Comparison of ENCODE assay signal across 7 cellular contexts in the genomic region with DNA sequence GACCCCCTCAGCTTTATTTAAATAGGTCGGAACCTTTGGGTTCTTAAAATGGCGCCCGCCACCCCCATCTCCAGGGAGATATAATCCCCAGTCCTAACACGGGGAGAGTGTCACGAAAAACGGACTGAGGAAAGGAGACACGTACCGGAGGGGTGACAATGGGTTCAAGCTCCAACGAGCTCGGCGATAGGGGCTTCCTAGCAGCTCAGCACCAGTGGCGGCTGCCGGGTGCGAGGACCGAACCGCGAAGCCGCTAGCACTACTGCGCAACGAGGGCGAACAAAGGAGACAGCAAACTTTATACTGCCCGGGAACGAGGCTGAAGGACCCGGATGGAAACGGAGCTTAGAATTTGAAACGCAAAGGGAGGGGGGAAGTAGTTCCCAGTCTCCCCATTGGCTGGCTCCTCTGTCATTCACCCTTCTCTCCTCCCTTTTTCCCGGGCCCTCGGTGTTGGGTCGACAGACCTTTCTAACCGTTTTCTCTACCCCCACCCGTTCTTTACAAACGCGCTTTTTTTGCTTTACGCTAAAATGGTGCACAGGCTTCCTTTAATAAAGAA. TPM values are rescaled to one million over a fixed set of nuclear protein-coding genes. Genes with fewer than 3 reads are reported as not detected.
DNase-seq lines count a peak whose midpoint lies in the region; ATAC-seq, FAIRE-seq and TF ChIP-seq lines count a peak whose summit lies in the region.

A gene (minus strand): TSS at position 274 of the 562 bp plus-strand sequence. CDS start 1,298 bp downstream, outside the sequence.

- peaks cover 30% of the 10 kb centered on the region for H4K20me1 ChIP-seq in astrocyte (ENCODE audit: insufficient read depth, low read length)
- H4K20me1 ChIP-seq in hepatocyte (ENCODE audit: insufficient read depth, poor library complexity, severe bottlenecking) = peaks cover 23% of the 10 kb centered on the region

- H3K36me3 ChIP-seq in astrocyte (ENCODE audit: insufficient read depth, low read length) (peaks cover 6% of the 10 kb centered on the region), hepatocyte (replicated peaks; ENCODE audit: insufficient read depth, low read depth) (no peaks in the 10 kb centered on the region)

- H3K27me3 ChIP-seq in astrocyte (ENCODE audit: insufficient read depth, low read length) (no peaks in the 10 kb centered on the region), hepatocyte (no peaks in the 10 kb centered on the region)

- peaks cover 4% of the 10 kb centered on the region for H3K4me1 Mint-ChIP-seq in astrocyte (ENCODE audit: low read depth, unreplicated experiment)

- H3K9me3 ChIP-seq in astrocyte (ENCODE audit: insufficient read depth, low read depth, low read length) (no peaks in the 10 kb centered on the region), hepatocyte (ENCODE audit: low read depth) (no peaks in the 10 kb centered on the region)

- 53% methylated on average over 34 of the region's 34 CpGs for WGBS in hepatocyte (ENCODE audit: low lambda C conversion rate, missing lambda C conversion rate)

- H3K27me3 Mint-ChIP-seq in astrocyte (ENCODE audit: low read depth, unreplicated experiment) = no peaks in the 10 kb centered on the region

- FAIRE-seq in astrocyte (lab: Jason Lieb, UNC) = peak; percentile 87

- DNase-seq in NCI-H2029 (lab: John Stamatoyannopoulos, UW) (peak; percentile 85), T-helper 22 cell (ENCODE audit: low read depth) (peak; percentile 81), astrocyte (ENCODE audit: low read depth) (peak; percentile 88), hepatocyte (ENCODE audit: low spot score) (peak; percentile 91), retina (peak; percentile 93)

- TF ChIP-seq POLR2A in GM18505 (IDR thresholded peaks at IDR 0.05; ENCODE audit: borderline replicate concordance, extremely low read depth, insufficient read depth, insufficient read length) = peak; percentile 99

- H3K4me3 ChIP-seq in astrocyte (ENCODE audit: insufficient read depth, low read depth, low read length) (peak within 1 kb of the TSS; percentile 97), hepatocyte (peak within 1 kb of the TSS; percentile 76)

- no peaks in the 10 kb centered on the region for H3K4me1 ChIP-seq in astrocyte (ENCODE audit: insufficient read depth, low read length)
- H3K4me1 ChIP-seq in hepatocyte (ENCODE audit: insufficient read depth) = no peaks in the 10 kb centered on the region

- ATAC-seq in GM18505 (IDR thresholded peaks at IDR 0.05; ENCODE audit: unreplicated experiment) (peak; percentile 90), HG02973 (IDR thresholded peaks at IDR 0.05; ENCODE audit: unreplicated experiment) (peak; percentile 95)

- peak within 1 kb of the TSS; percentile 99 for H3K4me3 Mint-ChIP-seq in astrocyte (ENCODE audit: unreplicated experiment)

- peak within 1 kb of the TSS; percentile 66 for H2AFZ ChIP-seq in astrocyte (ENCODE audit: low read depth, low read length)
- peak within 1 kb of the TSS; percentile 70 for H2AFZ ChIP-seq in hepatocyte

- H3K9ac ChIP-seq in astrocyte (ENCODE audit: low read length) = peak within 1 kb of the TSS; percentile 98

- TF ChIP-seq CTCF in astrocyte (IDR thresholded peaks at IDR 0.05; ENCODE audit: insufficient read depth, low read depth, low read length) = no peak
- no peak for TF ChIP-seq CTCF in hepatocyte (IDR thresholded peaks at IDR 0.05; ENCODE audit: poor library complexity)

- H3K27ac ChIP-seq in astrocyte (ENCODE audit: low read depth, low read length) (peak within 1 kb of the TSS; percentile 94), hepatocyte (peak within 1 kb of the TSS; percentile 94)

- H3K27ac Mint-ChIP-seq in astrocyte (ENCODE audit: unreplicated experiment) = peak within 1 kb of the TSS; percentile 97

- H3K4me2 ChIP-seq in astrocyte (ENCODE audit: low read length) (peak within 1 kb of the TSS; percentile 90), hepatocyte (peak within 1 kb of the TSS; percentile 69)

- H3K9me2 ChIP-seq in hepatocyte (replicated peaks; ENCODE audit: insufficient read depth) = no peaks in the 10 kb centered on the region

- H3K79me2 ChIP-seq in astrocyte (ENCODE audit: insufficient read depth, low read length) = peaks cover 46% of the 10 kb centered on the region
- H3K79me2 ChIP-seq in hepatocyte = peaks cover 47% of the 10 kb centered on the region

- no peaks in the 10 kb centered on the region for H3K9me3 Mint-ChIP-seq in astrocyte (ENCODE audit: unreplicated experiment)

- H3K36me3 Mint-ChIP-seq in astrocyte (ENCODE audit: low read depth, unreplicated experiment) = peaks cover 3% of the 10 kb centered on the region

RNA-seq across cellular contexts. Expression of the gene that starts here (rescaled TPM):
- total RNA-seq in astrocyte (120 and 133 TPM in 2 replicates), hepatocyte (253 and 262 TPM in 2 replicates)
- polyA plus RNA-seq in hepatocyte = 116 and 133 TPM in 2 replicates

Comparison
In these comparisons a context has a peak if more than half of its experiments do, and no peak if none do; other contexts are left out.
1. Peak in every context shown above with its lines: DNase-seq, ATAC-seq, H3K4me3 ChIP-seq and H3K27ac ChIP-seq.